In genomic region chr22:27377901-27378300, GRCh38 we compare ENCODE assay signal across 10 cellular contexts.
DNase-seq lines count a peak whose midpoint lies in the region; ATAC-seq and TF ChIP-seq lines count a peak whose summit lies in the region.
"Had no signal": no experiment of that assay in that cellular context is flagged by ENCODE, and none has a peak within 500 bp of the region (broad histone marks: within the 10 kb centered on the region; RNA-seq: fewer than 3 reads in every experiment).

No MANE protein-coding gene starts in this region.

- H3K27ac Mint-ChIP-seq in natural killer cell, result no peak overlapping the region
- H3K27ac Mint-ChIP-seq in naive thymus-derived CD8-positive, alpha-beta T cell, result no peak overlapping the region
- H3K27ac Mint-ChIP-seq in effector memory CD8-positive, alpha-beta T cell, result no peak overlapping the region

- H3K36me3 Mint-ChIP-seq in natural killer cell, result no peaks in the 10 kb centered on the region
- peaks cover 0 to 5% (median 0%) of the 10 kb centered on the region in 3 donors for H3K36me3 Mint-ChIP-seq in naive thymus-derived CD8-positive, alpha-beta T cell
- no peaks in the 10 kb centered on the region for H3K36me3 Mint-ChIP-seq in effector memory CD8-positive, alpha-beta T cell (ENCODE audit: insufficient read depth)

- ATAC-seq in HG02642 (IDR thresholded peaks at IDR 0.05; ENCODE audit: poor library complexity, unreplicated experiment), result no peak
- ATAC-seq in natural killer cell, result no peak
- ATAC-seq in naive thymus-derived CD8-positive, alpha-beta T cell, result no peak
- ATAC-seq in effector memory CD8-positive, alpha-beta T cell (replicated peaks), result no peak
- ATAC-seq: K562 had no signal

- TF ChIP-seq CTCF in retinal pigment epithelial cell (conservative IDR thresholded peaks at IDR 0.05; ENCODE audit: low read depth, low read length) (no peak), natural killer cell (IDR thresholded peaks at IDR 0.05) (no peak)

- no peaks in the 10 kb centered on the region for H3K9me3 Mint-ChIP-seq in natural killer cell
- H3K9me3 Mint-ChIP-seq in naive thymus-derived CD8-positive, alpha-beta T cell, result peaks cover 0 to 11% (median 5%) of the 10 kb centered on the region in 9 donors
- H3K9me3 Mint-ChIP-seq in effector memory CD8-positive, alpha-beta T cell, result no peaks in the 10 kb centered on the region

- H3K27me3 Mint-ChIP-seq in natural killer cell (ENCODE audit: low read depth in 2 of 2), result peaks cover 10 to 17% of the 10 kb centered on the region in 2 donors
- peaks cover 2 to 25% (median 11%) of the 10 kb centered on the region in 5 donors for H3K27me3 Mint-ChIP-seq in naive thymus-derived CD8-positive, alpha-beta T cell
- H3K27me3 Mint-ChIP-seq in effector memory CD8-positive, alpha-beta T cell, result peaks cover 9 to 32% of the 10 kb centered on the region in 2 donors

- no peaks in the 10 kb centered on the region for H3K4me1 Mint-ChIP-seq in natural killer cell
- no peaks in the 10 kb centered on the region for H3K4me1 Mint-ChIP-seq in naive thymus-derived CD8-positive, alpha-beta T cell
- H3K4me1 Mint-ChIP-seq in effector memory CD8-positive, alpha-beta T cell (ENCODE audit: low read depth in 2 of 2), result no peaks in the 10 kb centered on the region

- POLR2A ChIA-PET in naive thymus-derived CD8-positive, alpha-beta T cell (lab: Charles Lee), result no interaction called here

- H3K4me3 Mint-ChIP-seq in natural killer cell, result no peak overlapping the region
- no peak overlapping the region for H3K4me3 Mint-ChIP-seq in naive thymus-derived CD8-positive, alpha-beta T cell
- no peak overlapping the region for H3K4me3 Mint-ChIP-seq in effector memory CD8-positive, alpha-beta T cell

- DNase-seq in H4 (ENCODE audit: low spot score) (peak; percentile 29), NCI-H345 (lab: John Stamatoyannopoulos, UW) (peak; percentile 85), ecto neural progenitor cell (ENCODE audit: low spot score) (peak; percentile 41), retinal pigment epithelial cell (ENCODE audit: low read depth) (peak; percentile 56), natural killer cell (no peak)
- no peak for DNase-seq in naive thymus-derived CD8-positive, alpha-beta T cell
- no peak for DNase-seq in effector memory CD8-positive, alpha-beta T cell
- DNase-seq: stimulated activated CD4-positive, alpha-beta T cell treated with anti-CD3 and anti-CD28 coated beads, Interleukin-4, amount 100 ng/mL, for 4 hours had no signal

- intact Hi-C loops in natural killer cell (cut with micrococcal nuclease), result no loop called here

- H3K4me3 ChIP-seq in retinal pigment epithelial cell (ENCODE audit: low read length), result no peak overlapping the region
- H3K4me3 ChIP-seq: K562 had no signal

Comparison
In these comparisons a context has a peak if more than half of its experiments do, and no peak if none do; other contexts are left out.
1. DNase-seq: peak in H4 (single experiment), NCI-H345 (single experiment), ecto neural progenitor cell (single experiment) and retinal pigment epithelial cell (single experiment); none in natural killer cell (single experiment), naive thymus-derived CD8-positive, alpha-beta T cell (0 of 10) and effector memory CD8-positive, alpha-beta T cell (0 of 3).